15 cellular contexts compared by ENCODE assay signal in genomic region chr10:1534820-1535219, GRCh38.
DNase-seq lines count a peak whose midpoint lies in the region; ATAC-seq and TF ChIP-seq lines count a peak whose summit lies in the region.
"Had no signal": no experiment of that assay in that cellular context is flagged by ENCODE, and none has a peak within 500 bp of the region (broad histone marks: within the 10 kb centered on the region; RNA-seq: fewer than 3 reads in every experiment).

No MANE protein-coding gene starts in this region.

- H3K4me1 Mint-ChIP-seq in type B pancreatic cell (ENCODE audit: unreplicated experiment), result peaks cover 6% of the 10 kb centered on the region

- ATAC-seq in HG03457 (IDR thresholded peaks at IDR 0.05; ENCODE audit: unreplicated experiment), result no peak
- ATAC-seq: A549, HepG2 had no signal

- no peaks in the 10 kb centered on the region for H3K27me3 ChIP-seq in OCI-LY1 (ENCODE audit: insufficient read depth, low read length)
- no peaks in the 10 kb centered on the region for H3K27me3 ChIP-seq in osteoblast (ENCODE audit: insufficient read depth, low read length)
- no peaks in the 10 kb centered on the region for H3K27me3 ChIP-seq in Peyer's patch

- DNase-seq in mesenteric fat pad (ENCODE audit: low spot score), result peak; percentile 68
- peak; percentile 6 for DNase-seq in osteoblast (ENCODE audit: insufficient read length, low spot score, missing footprints)
- DNase-seq in type B pancreatic cell (ENCODE audit: extremely low spot score, unreplicated experiment), result no peak
- DNase-seq in Peyer's patch, result no peak
- DNase-seq in activated CD4-positive, alpha-beta T cell treated with anti-CD3 and anti-CD28 coated beads, Interleukin-2, amount 50 U/mL, for 1 hour, result no peak
- DNase-seq: AML-193; CD4-positive, alpha-beta T cell had no signal

- H4K20me1 ChIP-seq in OCI-LY1 (ENCODE audit: insufficient read depth, low read length) (no peaks in the 10 kb centered on the region), osteoblast (ENCODE audit: insufficient read depth, low read length) (no peaks in the 10 kb centered on the region)

- TF ChIP-seq POLR2A in Peyer's patch (IDR thresholded peaks at IDR 0.05), result no peak

- H3K4me1 ChIP-seq in OCI-LY1 (ENCODE audit: insufficient read depth, low read length, severe bottlenecking) (peaks cover 69% of the 10 kb centered on the region), osteoblast (ENCODE audit: insufficient read depth, low read length) (no peaks in the 10 kb centered on the region), Peyer's patch (no peaks in the 10 kb centered on the region)
- H3K4me1 ChIP-seq: A549, Caco-2, HAP-1 had no signal

- H3K9me3 ChIP-seq in OCI-LY1 (ENCODE audit: low read length), result no peaks in the 10 kb centered on the region
- H3K9me3 ChIP-seq in osteoblast (ENCODE audit: low read depth, low read length), result no peaks in the 10 kb centered on the region
- H3K9me3 ChIP-seq in Peyer's patch, result no peaks in the 10 kb centered on the region
- H3K9me3 ChIP-seq: A549, Caco-2, HAP-1 had no signal

- no peaks in the 10 kb centered on the region for H3K36me3 ChIP-seq in OCI-LY1 (ENCODE audit: insufficient read depth, low read length)
- H3K36me3 ChIP-seq in osteoblast (ENCODE audit: insufficient read depth, low read length), result no peaks in the 10 kb centered on the region
- no peaks in the 10 kb centered on the region for H3K36me3 ChIP-seq in Peyer's patch
- H3K36me3 ChIP-seq: HAP-1 had no signal

- H3K36me3 Mint-ChIP-seq in type B pancreatic cell, result no peaks in the 10 kb centered on the region

- H3K27ac ChIP-seq in OCI-LY1 (ENCODE audit: low read depth, low read length, poor library complexity, severe bottlenecking), result peak overlapping the region; percentile 55
- no peak overlapping the region for H3K27ac ChIP-seq in osteoblast (ENCODE audit: low read depth, low read length)
- H3K27ac ChIP-seq in Peyer's patch, result no peak overlapping the region
- H3K27ac ChIP-seq: 22Rv1, A549, C4-2B had no signal

- H3K4me3 ChIP-seq in OCI-LY1 (ENCODE audit: low read depth, low read length, poor library complexity, severe bottlenecking), result no peak overlapping the region
- H3K4me3 ChIP-seq in osteoblast (ENCODE audit: insufficient read depth, low read length), result no peak overlapping the region
- H3K4me3 ChIP-seq in Peyer's patch, result no peak overlapping the region
- H3K4me3 ChIP-seq: A549, HAP-1 had no signal

- H3K9ac ChIP-seq in OCI-LY1 (ENCODE audit: low read length), result no peak overlapping the region

- peak overlapping the region; percentile 30 for H3K27ac Mint-ChIP-seq in type B pancreatic cell
- H3K27ac Mint-ChIP-seq: CD4-positive, alpha-beta T cell had no signal

- TF ChIP-seq CTCF in OCI-LY1 (IDR thresholded peaks at IDR 0.05; ENCODE audit: low read length), result no peak
- no peak for TF ChIP-seq CTCF in osteoblast (IDR thresholded peaks at IDR 0.05; ENCODE audit: extremely low read depth, low read depth, low read length)
- TF ChIP-seq CTCF in type B pancreatic cell (conservative IDR thresholded peaks at IDR 0.05), result no peak
- TF ChIP-seq CTCF in Peyer's patch (IDR thresholded peaks at IDR 0.05), result no peak

- H3F3A ChIP-seq in OCI-LY1 (ENCODE audit: insufficient read depth, low read length), result no peaks in the 10 kb centered on the region

- H2AFZ ChIP-seq in OCI-LY1 (ENCODE audit: low read length) (no peak overlapping the region), osteoblast (ENCODE audit: low read length) (no peak overlapping the region)

- H3K9me3 Mint-ChIP-seq in type B pancreatic cell, result no peaks in the 10 kb centered on the region
- H3K9me3 Mint-ChIP-seq: CD4-positive, alpha-beta T cell had no signal

- H3K79me2 ChIP-seq in OCI-LY1 (ENCODE audit: insufficient read depth, low read length), result no peaks in the 10 kb centered on the region
- H3K79me2 ChIP-seq in osteoblast (ENCODE audit: insufficient read depth, low read length), result no peaks in the 10 kb centered on the region

- H3K9me2 ChIP-seq in OCI-LY1 (ENCODE audit: low read depth, low read length), result no peaks in the 10 kb centered on the region

- H3K4me3 Mint-ChIP-seq in type B pancreatic cell, result no peak overlapping the region
- H3K4me3 Mint-ChIP-seq: CD4-positive, alpha-beta T cell had no signal

- peaks cover 53% of the 10 kb centered on the region for H3K27me3 Mint-ChIP-seq in type B pancreatic cell

- H3K4me2 ChIP-seq in OCI-LY1 (ENCODE audit: low read length), result no peak overlapping the region
- no peak overlapping the region for H3K4me2 ChIP-seq in osteoblast (ENCODE audit: insufficient read depth, low read length)
- H3K4me2 ChIP-seq: A549 had no signal

Comparison
In these comparisons a context has a peak if more than half of its experiments do, and no peak if none do; other contexts are left out.
1. DNase-seq: peak in mesenteric fat pad (single experiment) and osteoblast (single experiment); none in type B pancreatic cell (single experiment), Peyer's patch (0 of 3) and activated CD4-positive, alpha-beta T cell treated with anti-CD3 and anti-CD28 coated beads, Interleukin-2, amount 50 U/mL, for 1 hour (single experiment).